Comparison of ENCODE assay signal across 27 cellular contexts in genomic region chr7:27946351-27946750, GRCh38.
A peak's percentile ranks its signal among the peaks of the same experiment; 100 is the strongest.
DNase-seq lines count a peak whose midpoint lies in the region; ATAC-seq and TF ChIP-seq lines count a peak whose summit lies in the region.
"Had no signal": no experiment of that assay in that cellular context is flagged by ENCODE, and none has a peak within 500 bp of the region (broad histone marks: within the 10 kb centered on the region; RNA-seq: fewer than 3 reads in every experiment).

No MANE protein-coding gene starts in this region.

- H3K36me3 Mint-ChIP-seq in mesothelial cell of epicardium: no peaks in the 10 kb centered on the region

- peaks cover 9% of the 10 kb centered on the region for H3K4me1 Mint-ChIP-seq in mesothelial cell of epicardium
- H3K4me1 Mint-ChIP-seq: activated CD4-positive, alpha-beta memory T cell treated with anti-CD3 and anti-CD28 coated beads, Interleukin-2, amount 10 ng/mL, durations not matched to agents 7 days and 5 days; activated naive CD8-positive, alpha-beta T cell treated with anti-CD3 and anti-CD28 coated beads for 36 hours had no signal

- H3K9me3 Mint-ChIP-seq in mesothelial cell of epicardium: no peaks in the 10 kb centered on the region
- H3K9me3 Mint-ChIP-seq: activated CD4-positive, alpha-beta memory T cell treated with anti-CD3 and anti-CD28 coated beads, Interleukin-2, amount 10 ng/mL, durations not matched to agents 7 days and 5 days; activated naive CD8-positive, alpha-beta T cell treated with anti-CD3 and anti-CD28 coated beads for 36 hours; activated T-helper 2 cell treated with anti-CD3 and anti-CD28 coated beads, Interferon-gamma antibody, Interleukin-2, Interleukin-4, amounts not matched to agents 10 μg/mL and 5 μg/mL and 100 μg/mL, durations not matched to agents 14 hours and 24 hours and 36 hours; H9; IgD-negative memory B cell; T-helper 1 cell treated with Interleukin-12 subunit alpha and Interleukin-12 subunit beta and Interleukin-4 antibody, amounts not matched to agents 30 μg/mL and 1 μg/mL, for 36 hours had no signal

- H3K27me3 ChIP-seq in right atrium auricular region: no peaks in the 10 kb centered on the region
- no peaks in the 10 kb centered on the region for H3K27me3 ChIP-seq in muscle layer of colon (ENCODE audit: control insufficient read depth in 1 of 2, insufficient read depth in 2 of 2, low read length in 2 of 2)
- no peaks in the 10 kb centered on the region for H3K27me3 ChIP-seq in WERI-Rb-1 (ENCODE audit: insufficient read depth, low read depth, severe bottlenecking)
- H3K27me3 ChIP-seq: tibial nerve had no signal

- intact Hi-C loops in Right ventricle myocardium superior (cut with DNase I): no loop called here

- H3K4me1 ChIP-seq in right atrium auricular region: peaks cover 0 to 10% of the 10 kb centered on the region in 2 donors
- peaks cover 64% of the 10 kb centered on the region for H3K4me1 ChIP-seq in muscle layer of colon (ENCODE audit: insufficient read depth, low read length)
- H3K4me1 ChIP-seq: prostate gland had no signal

- no peak overlapping the region for H3K27ac ChIP-seq in right atrium auricular region
- peak overlapping the region; percentile 37 for H3K27ac ChIP-seq in muscle layer of colon (ENCODE audit: low read depth, low read length)
- H3K27ac ChIP-seq in WERI-Rb-1: no peak overlapping the region
- H3K27ac ChIP-seq: cardiac muscle cell, coronary artery, prostate gland, tibial nerve had no signal

- H3K9me3 ChIP-seq in right atrium auricular region (no peaks in the 10 kb centered on the region), muscle layer of colon (ENCODE audit: low read length) (no peaks in the 10 kb centered on the region), WERI-Rb-1 (ENCODE audit: severe bottlenecking) (no peaks in the 10 kb centered on the region)
- H3K9me3 ChIP-seq: prostate gland, tibial nerve had no signal

- H3K9ac ChIP-seq in muscle layer of colon (ENCODE audit: low read length): no peak overlapping the region

- no peak overlapping the region for H3K4me3 Mint-ChIP-seq in mesothelial cell of epicardium
- H3K4me3 Mint-ChIP-seq: activated CD4-positive, alpha-beta memory T cell treated with anti-CD3 and anti-CD28 coated beads, Interleukin-2, amount 10 ng/mL, durations not matched to agents 7 days and 5 days; activated naive CD8-positive, alpha-beta T cell treated with anti-CD3 and anti-CD28 coated beads for 36 hours; H9; IgD-negative memory B cell; T-helper 1 cell treated with Interleukin-12 subunit alpha and Interleukin-12 subunit beta and Interleukin-4 antibody, amounts not matched to agents 30 μg/mL and 1 μg/mL, for 36 hours had no signal

- H3K4me3 ChIP-seq in right atrium auricular region (no peak overlapping the region), muscle layer of colon (ENCODE audit: low read depth in 1 of 2, low read length in 2 of 2) (no peak overlapping the region), WERI-Rb-1 (ENCODE audit: low read depth, low read length) (no peak overlapping the region)
- H3K4me3 ChIP-seq: cardiac muscle cell, coronary artery, prostate gland, tibial nerve had no signal

- H3K27me3 Mint-ChIP-seq in mesothelial cell of epicardium (ENCODE audit: low read depth): no peaks in the 10 kb centered on the region
- H3K27me3 Mint-ChIP-seq: activated CD4-positive, alpha-beta memory T cell treated with anti-CD3 and anti-CD28 coated beads, Interleukin-2, amount 10 ng/mL, durations not matched to agents 7 days and 5 days; IgD-negative memory B cell had no signal

- TF ChIP-seq CTCF in right atrium auricular region (IDR thresholded peaks at IDR 0.05) (no peak), WERI-Rb-1 (IDR thresholded peaks at IDR 0.05; ENCODE audit: low read depth, low read length) (no peak), mesothelial cell of epicardium (IDR thresholded peaks at IDR 0.05; ENCODE audit: unreplicated experiment) (no peak)

- no peaks in the 10 kb centered on the region for H3K36me3 ChIP-seq in right atrium auricular region
- no peaks in the 10 kb centered on the region for H3K36me3 ChIP-seq in muscle layer of colon (ENCODE audit: insufficient read depth, low read length)
- no peaks in the 10 kb centered on the region for H3K36me3 ChIP-seq in WERI-Rb-1
- H3K36me3 ChIP-seq: cardiac muscle cell, prostate gland, tibial nerve had no signal

- no peak overlapping the region for H3K27ac Mint-ChIP-seq in mesothelial cell of epicardium
- H3K27ac Mint-ChIP-seq: activated CD4-positive, alpha-beta memory T cell treated with anti-CD3 and anti-CD28 coated beads, Interleukin-2, amount 10 ng/mL, durations not matched to agents 7 days and 5 days; activated naive CD8-positive, alpha-beta T cell treated with anti-CD3 and anti-CD28 coated beads for 36 hours; activated T-helper 2 cell treated with anti-CD3 and anti-CD28 coated beads, Interferon-gamma antibody, Interleukin-2, Interleukin-4, amounts not matched to agents 10 μg/mL and 5 μg/mL and 100 μg/mL, durations not matched to agents 14 hours and 24 hours and 36 hours; H9; T-helper 1 cell treated with Interleukin-12 subunit alpha and Interleukin-12 subunit beta and Interleukin-4 antibody, amounts not matched to agents 30 μg/mL and 1 μg/mL, for 36 hours had no signal

- DNase-seq in Right ventricle myocardium superior (no peak), right atrium auricular region (ENCODE audit: low spot score) (no peak), NCI-H82 (lab: John Stamatoyannopoulos, UW) (peak; percentile 67), WERI-Rb-1 (no peak), mesothelial cell of epicardium (ENCODE audit: low spot score in 2 of 2, unreplicated experiment in 2 of 2) (no peak), AG08395 (ENCODE audit: low spot score) (no peak)
- DNase-seq: activated CD4-positive, alpha-beta memory T cell treated with anti-CD3 and anti-CD28 coated beads, Interleukin-2, amount 10 ng/mL, durations not matched to agents 7 days and 5 days; activated CD4-positive, CD25-positive, alpha-beta regulatory T cell treated with anti-CD3 and anti-CD28 coated beads, Interleukin-2, amount 50 U/mL, for 72 hours; activated naive CD8-positive, alpha-beta T cell treated with anti-CD3 and anti-CD28 coated beads for 36 hours; aorta; COR-L47; effector memory CD4-positive, alpha-beta T cell; H9; kidney glomerular epithelial cell; NCI-H1105; NCI-H2081; NCI-H526; small intestine; stimulated activated CD4-positive, alpha-beta T cell treated with anti-CD3 and anti-CD28 coated beads, Interleukin-1b, Interleukin-23, amount 100 ng/mL, for 48 hours had no signal

- ATAC-seq in Right ventricle myocardium superior (ENCODE audit: poor library complexity): peak; percentile 40
